17 cellular contexts compared by ENCODE assay signal in genomic region chr7:92684274-92684673, GRCh38.
DNase-seq lines count a peak whose midpoint lies in the region; ATAC-seq and TF ChIP-seq lines count a peak whose summit lies in the region.
"Had no signal": no experiment of that assay in that cellular context is flagged by ENCODE, and none has a peak within 500 bp of the region (broad histone marks: within the 10 kb centered on the region; RNA-seq: fewer than 3 reads in every experiment).

No MANE protein-coding gene starts in this region.

- H3K36me3 ChIP-seq in KOPT-K1 (ENCODE audit: insufficient read depth, low read length) (peaks cover 82% of the 10 kb centered on the region), parathyroid adenoma (ENCODE audit: control insufficient read depth, insufficient read depth, low read length) (no peaks in the 10 kb centered on the region)
- H3K36me3 ChIP-seq: lower lobe of right lung, pancreas had no signal

- H3K4me3 ChIP-seq in parathyroid adenoma (ENCODE audit: low read depth, low read length), result no peak overlapping the region
- H3K4me3 ChIP-seq: body of pancreas, lower lobe of right lung, pancreas had no signal

- H3K27ac ChIP-seq in KOPT-K1 (ENCODE audit: low read depth, low read length, poor library complexity, severe bottlenecking) (peak overlapping the region; percentile 97), parathyroid adenoma (peak overlapping the region; percentile 50)
- H3K27ac ChIP-seq: body of pancreas, lower lobe of right lung, pancreas had no signal

- no peak for TF ChIP-seq CTCF in parathyroid adenoma (IDR thresholded peaks at IDR 0.05)

- H3K27ac Mint-ChIP-seq in activated naive CD4-positive, alpha-beta T cell treated with anti-CD3 and anti-CD28 coated beads for 36 hours, result peak overlapping the region; percentile 90
- H3K27ac Mint-ChIP-seq in central memory CD8-positive, alpha-beta T cell (ENCODE audit: low read depth), result peak overlapping the region; percentile 52

- H3K9me3 ChIP-seq in KOPT-K1 (ENCODE audit: insufficient read depth, low read length, poor library complexity, severe bottlenecking) (peaks cover 3% of the 10 kb centered on the region), parathyroid adenoma (ENCODE audit: control insufficient read depth, low read length) (no peaks in the 10 kb centered on the region)
- H3K9me3 ChIP-seq: body of pancreas, lower lobe of right lung, pancreas had no signal

- H2AFZ ChIP-seq in parathyroid adenoma, result no peak overlapping the region

- ATAC-seq in central memory CD8-positive, alpha-beta T cell (replicated peaks; ENCODE audit: extremely low read depth, poor library complexity, severe bottlenecking), result no peak
- ATAC-seq in esophagus mucosa, result no peak
- ATAC-seq: body of pancreas, lower lobe of right lung, pancreas had no signal

- intact Hi-C loops in activated naive CD4-positive, alpha-beta T cell treated with anti-CD3 and anti-CD28 coated beads for 36 hours (cut with micrococcal nuclease), result no loop called here

- DNase-seq in activated naive CD4-positive, alpha-beta T cell treated with anti-CD3 and anti-CD28 coated beads for 36 hours, result no peak
- no peak for DNase-seq in activated naive CD4-positive, alpha-beta T cell treated with anti-CD3 and anti-CD28 coated beads, Interleukin-2, amount 50 U/mL, for 16 hours
- DNase-seq in central memory CD8-positive, alpha-beta T cell (ENCODE audit: low spot score in 2 of 2), result no peak
- no peak for DNase-seq in MV-4-11 (lab: John Stamatoyannopoulos, UW)
- no peak for DNase-seq in NCI-H1436 treated with DMSO at 0.1 percent for 48 hours (lab: John Stamatoyannopoulos, UW)
- DNase-seq: activated effector memory CD4-positive, alpha-beta T cell treated with Interleukin-2 at 50 U/mL for 16 hours; body of pancreas; cortex of kidney; lower lobe of right lung; NCI-H2029; pancreas; Right ventricle myocardium superior; stimulated activated CD4-positive, alpha-beta T cell treated with anti-CD3 and anti-CD28 coated beads, Interleukin-2, amount 100 ng/mL, for 48 hours had no signal

- H3K36me3 Mint-ChIP-seq in activated naive CD4-positive, alpha-beta T cell treated with anti-CD3 and anti-CD28 coated beads for 36 hours (ENCODE audit: low read depth), result peaks cover 41% of the 10 kb centered on the region
- H3K36me3 Mint-ChIP-seq in central memory CD8-positive, alpha-beta T cell (ENCODE audit: insufficient read depth), result peaks cover 2% of the 10 kb centered on the region
- H3K36me3 Mint-ChIP-seq: IgD-negative memory B cell had no signal

- H3K4me3 Mint-ChIP-seq in activated naive CD4-positive, alpha-beta T cell treated with anti-CD3 and anti-CD28 coated beads for 36 hours, result no peak overlapping the region
- H3K4me3 Mint-ChIP-seq in central memory CD8-positive, alpha-beta T cell, result no peak overlapping the region
- H3K4me3 Mint-ChIP-seq: IgD-negative memory B cell had no signal

- H3K9ac ChIP-seq in parathyroid adenoma, result no peak overlapping the region

- no peaks in the 10 kb centered on the region for H3K27me3 Mint-ChIP-seq in activated naive CD4-positive, alpha-beta T cell treated with anti-CD3 and anti-CD28 coated beads for 36 hours (ENCODE audit: low read depth)
- H3K27me3 Mint-ChIP-seq in central memory CD8-positive, alpha-beta T cell, result no peaks in the 10 kb centered on the region
- H3K27me3 Mint-ChIP-seq: IgD-negative memory B cell had no signal

- CTCF ChIA-PET in activated naive CD4-positive, alpha-beta T cell treated with anti-CD3 and anti-CD28 coated beads for 36 hours (lab: Charles Lee), result interaction anchor here (1.1 to 1.4 kb wide), 2 partner anchors 36 to 63 kb away, joined by 3 to 6 read pairs; no protein-coding TSS in a partner anchor

- H3K4me2 ChIP-seq in parathyroid adenoma (ENCODE audit: low read length), result no peak overlapping the region

- H3K27me3 ChIP-seq in parathyroid adenoma (ENCODE audit: control insufficient read depth, insufficient read depth, low read length), result no peaks in the 10 kb centered on the region
- H3K27me3 ChIP-seq: body of pancreas, pancreas had no signal

- peaks cover 29% of the 10 kb centered on the region for H3K4me1 ChIP-seq in parathyroid adenoma

- peaks cover 2% of the 10 kb centered on the region for H3K79me2 ChIP-seq in parathyroid adenoma

- H3K9me3 Mint-ChIP-seq in activated naive CD4-positive, alpha-beta T cell treated with anti-CD3 and anti-CD28 coated beads for 36 hours, result no peaks in the 10 kb centered on the region
- H3K9me3 Mint-ChIP-seq in central memory CD8-positive, alpha-beta T cell, result no peaks in the 10 kb centered on the region
- H3K9me3 Mint-ChIP-seq: IgD-negative memory B cell had no signal

- peaks cover 79% of the 10 kb centered on the region for H3K4me1 Mint-ChIP-seq in activated naive CD4-positive, alpha-beta T cell treated with anti-CD3 and anti-CD28 coated beads for 36 hours (ENCODE audit: low read depth)
- H3K4me1 Mint-ChIP-seq in central memory CD8-positive, alpha-beta T cell, result peaks cover 65% of the 10 kb centered on the region
